Comparison of ENCODE assay signal across 1 cellular context in the genomic region with DNA sequence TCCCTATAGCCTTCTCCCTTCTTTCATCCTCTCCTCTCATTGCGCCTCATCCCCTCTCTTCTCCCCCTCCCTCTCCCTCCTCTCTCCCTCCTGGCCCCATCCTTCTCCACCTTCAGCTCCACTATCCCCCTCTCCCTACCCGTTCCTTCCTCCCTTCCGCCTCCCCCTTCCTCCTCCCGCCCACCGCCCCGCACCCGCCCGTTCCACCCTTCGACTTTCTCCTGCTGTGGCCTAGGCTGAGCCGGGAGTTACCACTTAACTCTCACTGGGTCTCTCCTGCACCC.
TF ChIP-seq lines count a peak whose summit lies in the region.

No MANE protein-coding gene starts in this region.

TF ChIP-seq in endothelial cell of umbilical vein, 7 proteins besides CTCF, POLR2A, EP300 and RAD21:
- TF ChIP-seq, protein P1, sequence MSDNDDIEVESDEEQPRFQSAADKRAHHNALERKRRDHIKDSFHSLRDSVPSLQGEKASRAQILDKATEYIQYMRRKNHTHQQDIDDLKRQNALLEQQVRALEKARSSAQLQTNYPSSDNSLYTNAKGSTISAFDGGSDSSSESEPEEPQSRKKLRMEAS (IDR thresholded peaks at IDR 0.05; ENCODE audit: insufficient read depth, insufficient read length): no peak
- no peak for TF ChIP-seq POLR2AphosphoS5 (IDR thresholded peaks at IDR 0.05; ENCODE audit: insufficient read depth, low read depth, low read length)
- TF ChIP-seq MYC (IDR thresholded peaks at IDR 0.05; ENCODE audit: low read depth, low read length): no peak
- TF ChIP-seq EZH2 (IDR thresholded peaks at IDR 0.05; ENCODE audit: borderline replicate concordance, low read depth, low read length, severe bottlenecking): no peak
- no peak for TF ChIP-seq GATA2 (IDR thresholded peaks at IDR 0.05; ENCODE audit: insufficient read depth, insufficient read length, low read depth, low read length)
- TF ChIP-seq FOS (IDR thresholded peaks at IDR 0.05; ENCODE audit: borderline replicate concordance, insufficient read depth, low read length): no peak
- TF ChIP-seq JUN (IDR thresholded peaks at IDR 0.05; ENCODE audit: borderline replicate concordance, insufficient read depth, insufficient read length, low read depth): no peak
